17 cellular contexts compared by ENCODE assay signal in the genomic region with DNA sequence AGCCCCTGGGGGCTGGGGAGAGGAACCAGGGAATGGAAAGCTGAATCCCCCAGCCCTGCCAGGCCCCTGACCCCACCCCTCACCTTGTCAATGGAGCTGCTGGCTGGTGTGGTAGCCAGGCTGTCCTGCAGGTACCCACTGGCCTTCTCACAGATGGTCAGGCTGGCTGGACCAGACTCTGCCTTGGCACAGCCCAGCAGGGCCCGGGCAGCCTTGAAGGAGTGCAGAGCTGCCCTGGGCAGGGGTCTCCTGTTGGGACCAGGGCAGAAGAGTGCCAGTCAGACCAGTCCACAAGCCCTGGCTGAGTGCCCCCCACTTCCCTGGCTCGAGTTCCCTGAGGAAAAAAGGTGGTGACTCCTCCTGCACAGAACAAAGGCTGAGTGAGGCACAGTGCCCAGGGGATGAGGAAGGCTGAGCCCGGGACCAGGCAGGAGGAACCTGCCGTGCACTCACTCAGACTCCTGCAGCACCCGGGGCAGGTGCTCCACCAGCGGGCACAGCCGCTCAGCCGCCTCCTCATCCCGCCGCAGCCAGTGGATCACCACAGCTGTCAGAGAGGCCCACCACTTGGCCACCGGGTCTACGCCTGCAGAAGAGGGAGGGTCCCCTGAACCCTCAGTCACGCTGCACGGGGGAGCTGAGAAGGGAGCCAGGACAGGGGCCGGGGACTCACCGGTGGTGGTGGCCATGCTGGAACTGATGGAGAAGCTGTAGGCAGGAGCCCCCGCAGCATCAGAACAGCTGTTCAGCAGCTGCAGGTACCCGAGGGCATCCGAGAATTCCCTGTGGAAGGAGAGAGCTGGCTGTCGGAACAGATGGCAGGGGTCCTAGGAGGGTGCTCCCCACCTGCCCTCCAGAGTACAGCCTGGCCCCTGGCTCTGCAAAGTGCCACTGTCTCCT. TPM values are rescaled to one million over a fixed set of nuclear protein-coding genes. Genes with fewer than 3 reads are reported as not detected.
DNase-seq lines count a peak whose midpoint lies in the region; ATAC-seq, FAIRE-seq and TF ChIP-seq lines count a peak whose summit lies in the region.
"Had no signal": no experiment of that assay in that cellular context is flagged by ENCODE, and none has a peak within 500 bp of the region (broad histone marks: within the 10 kb centered on the region; RNA-seq: fewer than 3 reads in every experiment).

No MANE protein-coding gene starts in this region.

- H2BK15ac ChIP-seq in mesendoderm (replicated peaks; ENCODE audit: low read depth), result no peak overlapping the region

- no TSS peak for BruUV-seq in HepG2 (replicated peaks; lab: Mats Ljungman, UMichigan)

- no peak overlapping the region for H4K5ac ChIP-seq in mesendoderm (ENCODE audit: low read length)

- H3K23ac ChIP-seq in mesendoderm (ENCODE audit: low read length), result no peak overlapping the region

- no peak overlapping the region for H2AFZ ChIP-seq in HepG2 (ENCODE audit: low read length)

- intact Hi-C loops in HepG2 (cut with micrococcal nuclease; ENCODE audit: unreplicated experiment), result no loop called here
- intact Hi-C loops in right lobe of liver (cut with DNase I), result loop anchor here in 1 of 2 donors (5.0 kb wide), 1 partner anchor 48 kb away; no protein-coding TSS in a partner anchor
- intact Hi-C loops in adrenal gland (cut with DNase I), result loop anchor here (5.0 kb wide), 4 partner anchors 43 to 218 kb away; a partner anchor contains a TSS

- peaks cover 21% of the 10 kb centered on the region for H3K27me3 Mint-ChIP-seq in neural crest cell (ENCODE audit: low read depth)

- FAIRE-seq in HepG2 (lab: Jason Lieb, UNC), result no peak

- TF ChIP-seq POLR2A in HepG2 (IDR thresholded peaks at IDR 0.05; ENCODE audit: insufficient read depth in 1 of 2, low read depth in 2 of 2, low read length in 2 of 2) (no peak), right lobe of liver (IDR thresholded peaks at IDR 0.05) (no peak), adrenal gland (IDR thresholded peaks at IDR 0.05) (no peak)

- peaks cover 39% of the 10 kb centered on the region for H3K4me1 ChIP-seq in HepG2 (ENCODE audit: insufficient read depth, low read length)
- H3K4me1 ChIP-seq in right lobe of liver, result peaks cover 0 to 87% (median 22%) of the 10 kb centered on the region in 4 donors
- peaks cover 31 to 91% of the 10 kb centered on the region in 2 donors for H3K4me1 ChIP-seq in adrenal gland (replicated peaks in 1 of 2)
- H3K4me1 ChIP-seq in mesendoderm (ENCODE audit: control insufficient read depth, low read depth, low read length), result peaks cover 7% of the 10 kb centered on the region

- peaks cover 39% of the 10 kb centered on the region for H3K4me1 Mint-ChIP-seq in neural crest cell

- H3K27ac ChIP-seq in HepG2 (ENCODE audit: extremely low read length, insufficient read depth, low read length), result no peak overlapping the region
- H3K27ac ChIP-seq in right lobe of liver, result no peak overlapping the region
- H3K27ac ChIP-seq in adrenal gland, result peak overlapping the region in 4 of 5 donors; percentile 22 to 94 (median 72)
- H3K27ac ChIP-seq in mesendoderm (ENCODE audit: low read depth, low read length), result no peak overlapping the region
- H3K27ac ChIP-seq: Peyer's patch had no signal

- ATAC-seq in HepG2, result no peak
- no peak for ATAC-seq in right lobe of liver
- ATAC-seq in HG03460 (IDR thresholded peaks at IDR 0.05; ENCODE audit: unreplicated experiment), result no peak
- ATAC-seq in HG02623 (IDR thresholded peaks at IDR 0.05; ENCODE audit: unreplicated experiment), result no peak
- ATAC-seq: natural killer cell; stimulated activated naive CD8-positive, alpha-beta T cell treated with anti-CD3 and anti-CD28 coated beads, Interleukin-15, Interleukin-2, amounts not matched to agents 100 U/mL and 50 U/mL, for 24 hours had no signal

- H3K56ac ChIP-seq in mesendoderm (ENCODE audit: low read length), result no peak overlapping the region

- peaks cover 46 to 57% of the 10 kb centered on the region in 2 experiments; a peak in 4 of 5 replicates for H3K36me3 ChIP-seq in HepG2 (replicated peaks in 1 of 2; ENCODE audit: control insufficient read depth in 1 of 2, insufficient read depth in 2 of 2, low read length in 2 of 2)
- H3K36me3 ChIP-seq in right lobe of liver, result peaks cover 7 to 77% (median 29%) of the 10 kb centered on the region in 4 donors
- H3K36me3 ChIP-seq in adrenal gland (replicated peaks in 1 of 2), result peaks cover 0 to 73% of the 10 kb centered on the region in 2 donors
- H3K36me3 ChIP-seq in mesendoderm (ENCODE audit: control insufficient read depth, insufficient read depth, low read length), result peaks cover 14% of the 10 kb centered on the region

- no peak overlapping the region for H3K4ac ChIP-seq in mesendoderm (ENCODE audit: low read depth, low read length)

- peaks cover 2% of the 10 kb centered on the region for H3K79me1 ChIP-seq in mesendoderm (ENCODE audit: low read length)

- no peak overlapping the region for H3K18ac ChIP-seq in mesendoderm (ENCODE audit: low read length)

- H3K27ac Mint-ChIP-seq in neural crest cell (ENCODE audit: unreplicated experiment), result no peak overlapping the region
- H3K27ac Mint-ChIP-seq: T-helper 2 cell treated with Interferon-gamma antibody and Interleukin-4, amounts not matched to agents 5 μg/mL and 100 μg/mL, for 36 hours had no signal

- H3K9me3 ChIP-seq in HepG2 (ENCODE audit: low read length), result no peaks in the 10 kb centered on the region
- H3K9me3 ChIP-seq in right lobe of liver, result no peaks in the 10 kb centered on the region
- no peaks in the 10 kb centered on the region for H3K9me3 ChIP-seq in adrenal gland (replicated peaks in 1 of 3)
- H3K9me3 ChIP-seq: BE2C, Peyer's patch had no signal

- H3K4me3 Mint-ChIP-seq in neural crest cell, result peak overlapping the region; percentile 44
- H3K4me3 Mint-ChIP-seq: natural killer cell; T-helper 2 cell treated with Interferon-gamma antibody and Interleukin-4, amounts not matched to agents 5 μg/mL and 100 μg/mL, for 36 hours had no signal

- CTCF ChIA-PET in HepG2 (lab: Yijun Ruan, JAX; ENCODE audit: low intra/inter-chr PET ratio, low total read pairs), result interaction anchor here (3.6 kb wide), 1 partner anchor 45 kb away, joined by 53 read pairs; no protein-coding TSS in a partner anchor

- peaks cover 9% of the 10 kb centered on the region for H3K36me3 Mint-ChIP-seq in neural crest cell (ENCODE audit: low read depth)
- H3K36me3 Mint-ChIP-seq: natural killer cell had no signal

- no peak overlapping the region for H2BK5ac ChIP-seq in mesendoderm (ENCODE audit: low read length)

- peaks cover 20% of the 10 kb centered on the region; the same call in 1 of the 2 replicates for H4K20me1 ChIP-seq in HepG2 (ENCODE audit: insufficient read depth, low read length)

- H3K4me3 ChIP-seq in HepG2 (replicated peaks in 1 of 3; ENCODE audit: insufficient read depth in 1 of 3, low read depth in 2 of 3, low read length in 3 of 3) (no peak overlapping the region), right lobe of liver (no peak overlapping the region), adrenal gland (no peak overlapping the region), mesendoderm (ENCODE audit: low read length) (no peak overlapping the region)
- H3K4me3 ChIP-seq: Peyer's patch had no signal

- POLR2A ChIA-PET in HepG2 (lab: Yijun Ruan, JAX), result interaction anchor here (1.0 to 1.5 kb wide), 2 partner anchors 22 to 23 kb away, joined by 3 to 5 read pairs; a partner anchor contains a TSS

- H2BK120ac ChIP-seq in mesendoderm (ENCODE audit: low read depth, low read length), result no peak overlapping the region

- TF ChIP-seq RAD21 in HepG2 (CRISPR knock-in tag; IDR thresholded peaks at IDR 0.05), result no peak

- no peaks in the 10 kb centered on the region for H3K79me2 ChIP-seq in HepG2 (ENCODE audit: insufficient read depth, low read length)
- H3K79me2 ChIP-seq in mesendoderm (ENCODE audit: control insufficient read depth, insufficient read depth, low read length), result no peaks in the 10 kb centered on the region

- no peak for TF ChIP-seq CTCF in HepG2 (CRISPR knock-in tag; IDR thresholded peaks at IDR 0.05)
- TF ChIP-seq CTCF in right lobe of liver (IDR thresholded peaks at IDR 0.05), result no peak
- TF ChIP-seq CTCF in adrenal gland (IDR thresholded peaks at IDR 0.05), result no peak
- no peak for TF ChIP-seq CTCF in neural crest cell (conservative IDR thresholded peaks at IDR 0.05)

- in situ Hi-C loops in HepG2 (cut with HindIII; ENCODE audit: extremely low pct_ligation_motif_present, low pct_unique_long_range_greater_than_20kb), result loop anchor here (5.0 kb wide), 1 partner anchor 48 kb away; no protein-coding TSS in a partner anchor

- H3K9ac ChIP-seq in HepG2 (ENCODE audit: insufficient read depth, low read depth, low read length) (no peak overlapping the region), mesendoderm (ENCODE audit: low read length) (no peak overlapping the region)

- DNase-seq in HepG2 (ENCODE audit: low spot score) (no peak), right lobe of liver (no peak), adrenal gland (peak in 4 of 7 donors; percentile 38 to 65 (median 54)), neural crest cell (ENCODE audit: low read depth, low spot score) (no peak), mesendoderm (no peak), NCI-H1436 (lab: John Stamatoyannopoulos, UW) (no peak)
- DNase-seq: activated CD4-positive, alpha-beta T cell treated with anti-CD3 and anti-CD28 coated beads for 4 hours; BE2C; DND-41; Karpas-422; natural killer cell; NCI-H1417 treated with DMSO at 0.1 percent for 48 hours; Peyer's patch; stimulated activated naive CD8-positive, alpha-beta T cell treated with anti-CD3 and anti-CD28 coated beads, Interleukin-15, Interleukin-2, amounts not matched to agents 100 U/mL and 50 U/mL, for 24 hours had no signal

- H4K8ac ChIP-seq in mesendoderm (ENCODE audit: low read depth, low read length), result no peak overlapping the region

- no peak overlapping the region for H3K4me2 ChIP-seq in HepG2 (ENCODE audit: low read depth, low read length)
- no peak overlapping the region for H3K4me2 ChIP-seq in mesendoderm (ENCODE audit: low read length)

- WGBS in HepG2 (ENCODE audit: low lambda C conversion rate), result 100% methylated on average over 12 of the region's 20 CpGs
- WGBS in right lobe of liver (ENCODE audit: insufficient coverage, low coverage, low lambda C conversion rate, missing lambda C conversion rate), result 54% methylated on average over 6 of the region's 20 CpGs
- WGBS in adrenal gland, 4 donors, result 70 to 100% (median 75%) methylated on average over 1 to 20 of the region's 20 CpGs
- WGBS in mesendoderm (ENCODE audit: extremely low coverage, insufficient coverage, low lambda C conversion rate), result no CpG with 5 or more reads among the region's 20 CpGs

- TF ChIP-seq EP300 in HepG2 (IDR thresholded peaks at IDR 0.05; ENCODE audit: low read depth in 2 of 2, low read length in 2 of 2) (no peak), HepG2 (CRISPR knock-in tag; IDR thresholded peaks at IDR 0.05; ENCODE audit: borderline replicate concordance) (no peak)

- no peak overlapping the region for H2AK5ac ChIP-seq in mesendoderm (ENCODE audit: low read length)

- no peaks in the 10 kb centered on the region for H3K27me3 ChIP-seq in HepG2 (ENCODE audit: control insufficient read depth in 1 of 2, insufficient read depth in 2 of 2, low read length in 2 of 2)
- H3K27me3 ChIP-seq in right lobe of liver, result no peaks in the 10 kb centered on the region
- H3K27me3 ChIP-seq in adrenal gland, result no peaks in the 10 kb centered on the region
- H3K27me3 ChIP-seq in mesendoderm (ENCODE audit: insufficient read depth, low read length, poor library complexity), result no peaks in the 10 kb centered on the region
- H3K27me3 ChIP-seq: BE2C, Peyer's patch had no signal

- H3K9me3 Mint-ChIP-seq in neural crest cell, result no peaks in the 10 kb centered on the region
- H3K9me3 Mint-ChIP-seq: natural killer cell; T-helper 2 cell treated with Interferon-gamma antibody and Interleukin-4, amounts not matched to agents 5 μg/mL and 100 μg/mL, for 36 hours had no signal

RNA-seq across cellular contexts. Expression of a gene that starts 22.4 kb away (rescaled TPM):
- total RNA-seq in HepG2 (2016; rRNA removed; fragmentation: Illumina TruSeq; extraction: Trizol) (12.6 and 34.3 TPM in 2 replicates), right lobe of liver (100 to 1,000 TPM in 4 of 6 experiments, 10 to 100 TPM in 2; 63.8 to 246 (median 173) TPM), adrenal gland (100 to 1,000 TPM; 403 to 850 (median 667) TPM), neural crest cell (128 and 132 TPM in 2 replicates)
- total RNA-seq in HepG2 (2016; cell fraction: cytosol; rRNA removed; fragmentation: Illumina TruSeq; extraction: Trizol; ENCODE audit: low read depth), result 17.8 and 21.9 TPM in 2 replicates
- 11.7 and 40.3 TPM in 2 replicates for total RNA-seq in HepG2 (2016; cell fraction: insoluble cytoplasmic fraction; rRNA removed; fragmentation: Illumina TruSeq; extraction: Trizol)
- total RNA-seq in HepG2 (2016; cell fraction: membrane; rRNA removed; fragmentation: Illumina TruSeq; extraction: Trizol), result 12.6 and 16.8 TPM in 2 replicates
- 53.2 and 57.7 TPM in 2 replicates for total RNA-seq in HepG2 (2016; cell fraction: nucleus; rRNA removed; fragmentation: Illumina TruSeq; extraction: Trizol)
- polyA plus RNA-seq in HepG2 (2011; rRNA removed) (38.0 and 57.5 TPM in 2 replicates), adrenal gland (100 to 1,000 TPM; 298 to 818 (median 483) TPM)
- 16.6 and 23.2 TPM in 2 replicates for polyA plus RNA-seq in HepG2 (2011; cell fraction: cytosol; rRNA removed)
- 385 and 409 TPM in 2 replicates for polyA plus RNA-seq in HepG2 (2011; cell fraction: nucleus; rRNA removed)
- 60.2 and 60.8 TPM in 2 replicates for polyA plus RNA-seq in HepG2 (2012)
- polyA plus RNA-seq in HepG2 (2016; cell fraction: cytosol; fragmentation: Illumina TruSeq; extraction: Trizol; ENCODE audit: low read depth), result 3.6 and 4.8 TPM in 2 replicates
- 11.3 and 14.1 TPM in 2 replicates for polyA plus RNA-seq in HepG2 (2016; cell fraction: insoluble cytoplasmic fraction; fragmentation: Illumina TruSeq; extraction: Trizol; ENCODE audit: low read depth)
- polyA plus RNA-seq in HepG2 (2016; cell fraction: membrane; fragmentation: Illumina TruSeq; extraction: Trizol; ENCODE audit: low read depth), result 7.4 and 8.0 TPM in 2 replicates
- polyA plus RNA-seq in HepG2 (2016; cell fraction: nucleus; fragmentation: Illumina TruSeq; extraction: Trizol; ENCODE audit: insufficient read depth, low read depth), result 156 and 162 TPM in 2 replicates
- polyA minus RNA-seq in HepG2 (2011; rRNA and poly(A)+ RNA removed; ENCODE audit: low replicate concordance), result 70.2 and 130 TPM in 2 replicates
- 35.3 and 56.1 TPM in 2 replicates for polyA minus RNA-seq in HepG2 (2011; cell fraction: cytosol; rRNA and poly(A)+ RNA removed)
- polyA minus RNA-seq in HepG2 (2011; cell fraction: nucleus; rRNA and poly(A)+ RNA removed), result 93.2 and 119 TPM in 2 replicates
- polyA plus RNA-seq in mesendoderm (2013, experiment 1 of 2), result 59.1 TPM
- polyA plus RNA-seq in mesendoderm (2013, experiment 2 of 2), result 55.4 TPM

Comparison
In these comparisons a context has a peak if more than half of its experiments do, and no peak if none do; other contexts are left out.
1. DNase-seq: peak in adrenal gland (4 of 7); none in HepG2 (single experiment), right lobe of liver (0 of 3), neural crest cell (single experiment), mesendoderm (single experiment) and NCI-H1436 (single experiment).
2. H3K27ac ChIP-seq: peak in adrenal gland (4 of 5); none in HepG2 (single experiment), right lobe of liver (0 of 3) and mesendoderm (single experiment).